17 cellular contexts compared by ENCODE assay signal in the genomic region with DNA sequence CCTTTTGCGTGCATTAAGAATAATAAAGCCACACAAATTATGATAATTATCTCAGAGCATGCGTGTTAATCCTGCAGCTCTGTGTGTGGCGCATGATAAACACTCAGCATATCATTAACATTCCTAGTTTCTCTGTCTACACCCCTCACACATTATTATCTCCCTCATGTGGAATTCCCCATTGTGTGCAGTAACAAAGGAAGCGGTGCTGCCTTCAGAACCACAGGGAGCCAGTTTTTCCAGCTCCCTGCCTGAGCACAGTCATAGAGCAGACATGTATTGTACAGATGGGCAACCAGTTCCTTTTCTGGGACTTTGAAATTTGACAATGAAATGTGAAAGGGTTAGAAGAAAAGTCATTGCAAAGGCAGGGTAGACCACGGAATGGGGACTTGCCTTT.
A peak's percentile ranks its signal among the peaks of the same experiment; 100 is the strongest.
DNase-seq lines count a peak whose midpoint lies in the region; ATAC-seq and TF ChIP-seq lines count a peak whose summit lies in the region.
"Had no signal": no experiment of that assay in that cellular context is flagged by ENCODE, and none has a peak within 500 bp of the region (broad histone marks: within the 10 kb centered on the region; RNA-seq: fewer than 3 reads in every experiment).

No MANE protein-coding gene starts in this region.

- no peaks in the 10 kb centered on the region; the same call in 1 of the 2 replicates for H3K9me3 ChIP-seq in Caco-2
- no peaks in the 10 kb centered on the region for H3K9me3 ChIP-seq in neural progenitor cell (ENCODE audit: low read depth)
- H3K9me3 ChIP-seq: right lobe of liver had no signal

- H3K9me3 Mint-ChIP-seq in Caco-2 (ENCODE audit: unreplicated experiment) (no peaks in the 10 kb centered on the region), neural progenitor cell (peaks cover 32% of the 10 kb centered on the region)

- H3K27me3 Mint-ChIP-seq in Caco-2 (ENCODE audit: insufficient read depth, unreplicated experiment) (no peaks in the 10 kb centered on the region), neural progenitor cell (ENCODE audit: insufficient read depth, low read depth) (peaks cover 5% of the 10 kb centered on the region)
- H3K27me3 Mint-ChIP-seq: activated naive CD8-positive, alpha-beta T cell; CD4-positive, alpha-beta memory T cell; stimulated activated naive CD8-positive, alpha-beta T cell treated with anti-CD3 and anti-CD28 coated beads, Interleukin-15, amount 100 ng/mL, for 72 hours had no signal

- ATAC-seq in GM21737 (IDR thresholded peaks at IDR 0.05; ENCODE audit: unreplicated experiment) (no peak), left ventricle myocardium superior (no peak)
- ATAC-seq: stimulated activated naive CD8-positive, alpha-beta T cell treated with anti-CD3 and anti-CD28 coated beads, Interleukin-15, amount 100 ng/mL, for 72 hours had no signal

- H3K36me3 Mint-ChIP-seq in Caco-2 (ENCODE audit: insufficient read depth, unreplicated experiment) = no peaks in the 10 kb centered on the region
- H3K36me3 Mint-ChIP-seq in neural progenitor cell = peaks cover 12% of the 10 kb centered on the region
- H3K36me3 Mint-ChIP-seq: activated naive CD8-positive, alpha-beta T cell; CD4-positive, alpha-beta memory T cell had no signal

- H3K27me3 ChIP-seq in Caco-2 (replicated peaks; ENCODE audit: control insufficient read depth, insufficient read depth, low read length) = no peaks in the 10 kb centered on the region
- H3K27me3 ChIP-seq in brain microvascular endothelial cell (replicated peaks) = no peaks in the 10 kb centered on the region
- no peaks in the 10 kb centered on the region for H3K27me3 ChIP-seq in neural progenitor cell
- H3K27me3 ChIP-seq: right lobe of liver had no signal

- no peak for TF ChIP-seq CTCF in Caco-2 (IDR thresholded peaks at IDR 0.05; ENCODE audit: insufficient read depth in 1 of 2, low read depth in 1 of 2, low read length in 1 of 2, severe bottlenecking in 1 of 2, unreplicated experiment in 1 of 2)
- no peak for TF ChIP-seq CTCF in brain microvascular endothelial cell (IDR thresholded peaks at IDR 0.05; ENCODE audit: low read depth, low read length, missing control alignments)
- no peak for TF ChIP-seq CTCF in neural progenitor cell (IDR thresholded peaks at IDR 0.05)

- DNase-seq in Caco-2 = peak in 1 of 2 experiments; percentile 13
- DNase-seq in M059J (ENCODE audit: low read depth) = peak; percentile 9
- peak; percentile 28 for DNase-seq in brain microvascular endothelial cell
- peak; percentile 86 for DNase-seq in neural progenitor cell (ENCODE audit: low spot score)
- DNase-seq in globus pallidus (ENCODE audit: low spot score) = no peak
- no peak for DNase-seq in hippocampal formation (lab: John Stamatoyannopoulos, UW)
- DNase-seq in left ventricle myocardium superior = no peak
- DNase-seq: EL; NCI-H1436; right lobe of liver; Right ventricle myocardium superior; stimulated activated CD4-positive, alpha-beta T cell treated with anti-CD3 and anti-CD28 coated beads, Interleukin-1b, Interleukin-23, amount 100 ng/mL, for 48 hours; stimulated activated naive CD8-positive, alpha-beta T cell treated with anti-CD3 and anti-CD28 coated beads, Interleukin-15, amount 100 ng/mL, for 72 hours had no signal

- H3K4me3 ChIP-seq in Caco-2 (ENCODE audit: low read depth, low read length) (no peak overlapping the region), brain microvascular endothelial cell (ENCODE audit: low read depth, low read length) (no peak overlapping the region), neural progenitor cell (no peak overlapping the region)
- H3K4me3 ChIP-seq: right lobe of liver had no signal

- CTCF ChIA-PET in Caco-2 (lab: Charles Lee) = no interaction called here

- H4K20me1 ChIP-seq in neural progenitor cell (ENCODE audit: low read depth) = no peaks in the 10 kb centered on the region

- no peak overlapping the region for H3K9ac ChIP-seq in neural progenitor cell

- no peak overlapping the region for H3K4me2 ChIP-seq in neural progenitor cell

- H2AFZ ChIP-seq in neural progenitor cell (replicated peaks) = no peak overlapping the region

- H3F3A ChIP-seq in neural progenitor cell (ENCODE audit: low read depth) = no peaks in the 10 kb centered on the region

- H3K4me1 ChIP-seq in Caco-2 (peaks cover 17% of the 10 kb centered on the region), neural progenitor cell (peaks cover 44% of the 10 kb centered on the region)
- H3K4me1 ChIP-seq: right lobe of liver had no signal

- H3K4me3 Mint-ChIP-seq in Caco-2 (ENCODE audit: unreplicated experiment) (no peak overlapping the region), neural progenitor cell (no peak overlapping the region)
- H3K4me3 Mint-ChIP-seq: activated naive CD8-positive, alpha-beta T cell; CD4-positive, alpha-beta memory T cell; stimulated activated naive CD8-positive, alpha-beta T cell treated with anti-CD3 and anti-CD28 coated beads, Interleukin-15, amount 100 ng/mL, for 72 hours; T-helper 1 cell treated with Interleukin-12 subunit alpha and Interleukin-12 subunit beta and Interleukin-4 antibody, amounts not matched to agents 30 μg/mL and 1 μg/mL, for 36 hours had no signal

- in situ Hi-C loops in brain microvascular endothelial cell (cut with HindIII; ENCODE audit: low pct_ligation_motif_present, low sequenced_read_pairs) = no loop called here

- no TSS peak for BruUV-seq in Caco-2 (replicated peaks; lab: Mats Ljungman, UMichigan)

- H3K27ac Mint-ChIP-seq in Caco-2 (ENCODE audit: unreplicated experiment) (peak overlapping the region; percentile 18), neural progenitor cell (peak overlapping the region; percentile 57)
- H3K27ac Mint-ChIP-seq: activated naive CD8-positive, alpha-beta T cell; CD4-positive, alpha-beta memory T cell; stimulated activated naive CD8-positive, alpha-beta T cell treated with anti-CD3 and anti-CD28 coated beads, Interleukin-15, amount 100 ng/mL, for 72 hours; T-helper 1 cell treated with Interleukin-12 subunit alpha and Interleukin-12 subunit beta and Interleukin-4 antibody, amounts not matched to agents 30 μg/mL and 1 μg/mL, for 36 hours had no signal

- H3K79me2 ChIP-seq in neural progenitor cell (ENCODE audit: low read depth) = no peaks in the 10 kb centered on the region

- no peaks in the 10 kb centered on the region for H3K36me3 ChIP-seq in Caco-2 (ENCODE audit: control insufficient read depth, insufficient read depth, low read length)
- H3K36me3 ChIP-seq in brain microvascular endothelial cell (replicated peaks) = no peaks in the 10 kb centered on the region
- no peaks in the 10 kb centered on the region for H3K36me3 ChIP-seq in neural progenitor cell
- H3K36me3 ChIP-seq: right lobe of liver had no signal

- H3K4me1 Mint-ChIP-seq in Caco-2 (ENCODE audit: low read depth, unreplicated experiment) (peaks cover 7% of the 10 kb centered on the region), neural progenitor cell (peaks cover 58% of the 10 kb centered on the region)
- H3K4me1 Mint-ChIP-seq: CD4-positive, alpha-beta memory T cell; stimulated activated naive CD8-positive, alpha-beta T cell treated with anti-CD3 and anti-CD28 coated beads, Interleukin-15, amount 100 ng/mL, for 72 hours had no signal

- intact Hi-C loops in Caco-2 (cut with micrococcal nuclease; ENCODE audit: unreplicated experiment) = no loop called here
- intact Hi-C loops in left ventricle myocardium superior (cut with micrococcal nuclease) = no loop called here

- no peak overlapping the region for H3K27ac ChIP-seq in brain microvascular endothelial cell
- no peak overlapping the region for H3K27ac ChIP-seq in neural progenitor cell
- H3K27ac ChIP-seq: right lobe of liver had no signal

- POLR2A ChIA-PET in Caco-2 (lab: Charles Lee) = no interaction called here

Comparison
In these comparisons a context has a peak if more than half of its experiments do, and no peak if none do; other contexts are left out.
1. DNase-seq: peak in M059J (single experiment), brain microvascular endothelial cell (single experiment) and neural progenitor cell (single experiment); none in globus pallidus (single experiment), hippocampal formation (0 of 2) and left ventricle myocardium superior (single experiment).